Comparison of ENCODE assay signal across 17 cellular contexts in genomic region chr12:109567967-109568366, GRCh38. TPM values are rescaled to one million over a fixed set of nuclear protein-coding genes. Genes with fewer than 3 reads are reported as not detected.
DNase-seq lines count a peak whose midpoint lies in the region; ATAC-seq, FAIRE-seq and TF ChIP-seq lines count a peak whose summit lies in the region.
"Had no signal": no experiment of that assay in that cellular context is flagged by ENCODE, and none has a peak within 500 bp of the region (broad histone marks: within the 10 kb centered on the region; RNA-seq: fewer than 3 reads in every experiment).

No MANE protein-coding gene starts in this region.

- intact Hi-C loops in Right ventricle myocardium inferior (cut with DNase I) (no loop called here), left ventricle myocardium superior (cut with micrococcal nuclease) (no loop called here)

- CTCF ChIA-PET in A549 (lab: Yijun Ruan, JAX): interaction anchor here (1.0 to 1.9 kb wide), 2 partner anchors 28 to 29 kb away, joined by 3 to 7 read pairs; no protein-coding TSS in a partner anchor

- H3K27ac ChIP-seq in A549: no peak overlapping the region
- H3K27ac ChIP-seq: C4-2B had no signal

- H3K9me3 ChIP-seq in A549: no peaks in the 10 kb centered on the region
- H3K9me3 ChIP-seq: Caco-2 had no signal

- H3K4me3 ChIP-seq in A549: no peak overlapping the region

- no peak for TF ChIP-seq CTCF in A549 (IDR thresholded peaks at IDR 0.05)

- no peak for TF ChIP-seq POLR2A in A549 (IDR thresholded peaks at IDR 0.05; ENCODE audit: low read length)

- POLR2A ChIA-PET in A549 (lab: Yijun Ruan, JAX): no interaction called here

- peaks cover 4% of the 10 kb centered on the region; the same call in 1 of the 3 replicates for H3K4me1 ChIP-seq in A549
- H3K4me1 ChIP-seq: Caco-2 had no signal

- FAIRE-seq in A549 (lab: Jason Lieb, UNC): no peak
- FAIRE-seq: A204.1, D721Med, GM12892, HepG2 had no signal

- no peak for TF ChIP-seq EP300 in A549 (IDR thresholded peaks at IDR 0.05)

- 87% methylated on average over 3 of the region's 3 CpGs for WGBS in A549 (ENCODE audit: missing lambda C conversion rate)

- ATAC-seq in Right ventricle myocardium inferior (no peak), left ventricle myocardium superior (no peak), A549 (no peak)
- ATAC-seq: HepG2 had no signal

- peak; percentile 62 for DNase-seq in Right ventricle myocardium inferior (ENCODE audit: missing footprints)
- DNase-seq in left ventricle myocardium superior: no peak
- no peak for DNase-seq in A549 (ENCODE audit: low read depth in 1 of 2, low spot score in 1 of 2)
- DNase-seq in cerebellar cortex (ENCODE audit: low spot score): peak; percentile 11
- no peak for DNase-seq in globus pallidus (ENCODE audit: low spot score)
- no peak for DNase-seq in amniotic stem cell (lab: John Stamatoyannopoulos, UW)
- DNase-seq: AML-193; Caco-2; CD4-positive, alpha-beta T cell; GDM1; GOT3; H7 had no signal

- H3K4me2 ChIP-seq in A549: no peak overlapping the region

- TF ChIP-seq RAD21 in A549 (conservative IDR thresholded peaks at IDR 0.05 in 1 of 2, IDR thresholded peaks at IDR 0.05 in 1 of 2): no peak

TF ChIP-seq in A549, 52 proteins besides CTCF, POLR2A, EP300 and RAD21:
- TF ChIP-seq, protein P1, sequence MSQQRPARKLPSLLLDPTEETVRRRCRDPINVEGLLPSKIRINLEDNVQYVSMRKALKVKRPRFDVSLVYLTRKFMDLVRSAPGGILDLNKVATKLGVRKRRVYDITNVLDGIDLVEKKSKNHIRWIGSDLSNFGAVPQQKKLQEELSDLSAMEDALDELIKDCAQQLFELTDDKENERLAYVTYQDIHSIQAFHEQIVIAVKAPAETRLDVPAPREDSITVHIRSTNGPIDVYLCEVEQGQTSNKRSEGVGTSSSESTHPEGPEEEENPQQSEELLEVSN (IDR thresholded peaks at IDR 0.05; ENCODE audit: borderline replicate concordance, low read depth): no peak
- TF ChIP-seq MAFK (IDR thresholded peaks at IDR 0.05; ENCODE audit: partially characterized antibody): peak; percentile 8
- TF ChIP-seq HMGXB4 (CRISPR knock-in tag; IDR thresholded peaks at IDR 0.05; ENCODE audit: borderline replicate concordance): no peak
- TF ChIP-seq HEYL (CRISPR knock-in tag; IDR thresholded peaks at IDR 0.05): no peak
- no peak for TF ChIP-seq TP53 (CRISPR knock-in tag; IDR thresholded peaks at IDR 0.05)
- no peak for TF ChIP-seq TFCP2L1 (CRISPR knock-in tag; IDR thresholded peaks at IDR 0.05)

RNA-seq across cellular contexts. Expression of gene MMAB, which starts 5.3 kb away (rescaled TPM):
- total RNA-seq in Right ventricle myocardium inferior (61.7 TPM), left ventricle myocardium superior (55.1 TPM)
- polyA plus RNA-seq in A549 (2011; rRNA removed) (23.0 and 26.1 TPM in 2 replicates), A549 (2017; fragmentation: RNase III; extraction: RNeasy Plus Mini Kit Qiagen cat#74134 plus additional on column Dnase treatment) (32.8 to 36.8 TPM (median 34.7 TPM) in 3 replicates)
- 27.2 and 29.6 TPM in 2 replicates for polyA plus RNA-seq in A549 (2012; cell fraction: cytosol; rRNA removed)
- polyA plus RNA-seq in A549 (2012; cell fraction: nucleus; rRNA removed): 20.9 and 22.0 TPM in 2 replicates
- polyA minus RNA-seq in A549 (2011; rRNA and poly(A)+ RNA removed): 14.5 and 18.6 TPM in 2 replicates

RNA-seq across cellular contexts. Expression of gene MVK, which starts 5.6 kb away (rescaled TPM):
- total RNA-seq in Right ventricle myocardium inferior: 11.8 TPM
- 9.7 TPM for total RNA-seq in left ventricle myocardium superior
- polyA plus RNA-seq in A549 (2011; rRNA removed): 5.9 and 7.0 TPM in 2 replicates
- 13.6 and 19.9 TPM in 2 replicates for polyA plus RNA-seq in A549 (2012; cell fraction: cytosol; rRNA removed)
- 18.4 and 25.1 TPM in 2 replicates for polyA plus RNA-seq in A549 (2012; cell fraction: nucleus; rRNA removed)
- polyA plus RNA-seq in A549 (2017; fragmentation: RNase III; extraction: RNeasy Plus Mini Kit Qiagen cat#74134 plus additional on column Dnase treatment): 7.5 to 14.8 TPM (median 14.0 TPM) in 3 replicates
- polyA minus RNA-seq in A549 (2011; rRNA and poly(A)+ RNA removed): 6.4 and 7.3 TPM in 2 replicates

Comparison
In these comparisons a context has a peak if more than half of its experiments do, and no peak if none do; other contexts are left out.
1. DNase-seq: peak in Right ventricle myocardium inferior (single experiment) and cerebellar cortex (single experiment); none in left ventricle myocardium superior (single experiment), A549 (0 of 2), globus pallidus (single experiment) and amniotic stem cell (single experiment).